1 cellular context compared by ENCODE assay signal in the genomic region with DNA sequence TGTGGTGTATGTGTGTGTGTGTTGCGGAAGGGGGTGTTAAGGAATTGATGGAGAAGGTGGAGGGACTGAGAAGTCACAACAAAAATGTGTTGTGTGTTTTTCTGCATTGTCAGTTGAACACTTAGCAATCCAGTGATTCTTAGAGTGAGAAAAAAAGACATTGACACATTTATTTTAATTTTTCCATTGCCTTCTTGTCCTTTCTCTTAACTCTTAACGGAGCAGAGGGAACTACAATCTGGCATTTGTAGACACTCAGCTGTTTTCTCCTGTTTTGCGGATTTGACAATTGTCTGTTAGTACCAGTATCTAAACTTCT.
TF ChIP-seq lines count a peak whose summit lies in the region.

No MANE protein-coding gene starts in this region.

TF ChIP-seq in H1, 55 proteins besides CTCF, POLR2A, EP300 and RAD21:
- TF ChIP-seq CHD1 (IDR thresholded peaks at IDR 0.05; ENCODE audit: low read depth, low read length) (no peak), POU5F1 (IDR thresholded peaks at IDR 0.05; ENCODE audit: low read depth, low read length) (no peak), EZH2 (IDR thresholded peaks at IDR 0.05; ENCODE audit: low read depth, low read length, severe bottlenecking) (peak; percentile 70), ATF3 (IDR thresholded peaks at IDR 0.05; ENCODE audit: insufficient read depth, low read depth, low read length) (no peak), BCL11A (IDR thresholded peaks at IDR 0.05; ENCODE audit: low read depth in 2 of 2, low read length in 2 of 2) (no peak), GABPA (IDR thresholded peaks at IDR 0.05; ENCODE audit: borderline replicate concordance, insufficient read depth, low read length) (no peak), CTBP2 (IDR thresholded peaks at IDR 0.05; ENCODE audit: borderline replicate concordance, insufficient read depth, insufficient read length, low read length) (no peak), SUZ12 (IDR thresholded peaks at IDR 0.05; ENCODE audit: low read length) (peak; percentile 4; the same call in 1 of the 2 replicates), CBX5 (IDR thresholded peaks at IDR 0.05; ENCODE audit: low read depth, low read length) (no peak), EGR1 (IDR thresholded peaks at IDR 0.05; ENCODE audit: borderline replicate concordance, low read depth, low read length) (no peak), YY1 (IDR thresholded peaks at IDR 0.05; ENCODE audit: low read depth, low read length) (no peak), TAF1 (IDR thresholded peaks at IDR 0.05; ENCODE audit: low read depth, low read length) (no peak), TCF12 (IDR thresholded peaks at IDR 0.05; ENCODE audit: low read depth, low read length) (no peak)
- TF ChIP-seq, protein P1, sequence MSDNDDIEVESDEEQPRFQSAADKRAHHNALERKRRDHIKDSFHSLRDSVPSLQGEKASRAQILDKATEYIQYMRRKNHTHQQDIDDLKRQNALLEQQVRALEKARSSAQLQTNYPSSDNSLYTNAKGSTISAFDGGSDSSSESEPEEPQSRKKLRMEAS (IDR thresholded peaks at IDR 0.05), result no peak
